ENCODE assay signal across 10 cellular contexts in the genomic region with DNA sequence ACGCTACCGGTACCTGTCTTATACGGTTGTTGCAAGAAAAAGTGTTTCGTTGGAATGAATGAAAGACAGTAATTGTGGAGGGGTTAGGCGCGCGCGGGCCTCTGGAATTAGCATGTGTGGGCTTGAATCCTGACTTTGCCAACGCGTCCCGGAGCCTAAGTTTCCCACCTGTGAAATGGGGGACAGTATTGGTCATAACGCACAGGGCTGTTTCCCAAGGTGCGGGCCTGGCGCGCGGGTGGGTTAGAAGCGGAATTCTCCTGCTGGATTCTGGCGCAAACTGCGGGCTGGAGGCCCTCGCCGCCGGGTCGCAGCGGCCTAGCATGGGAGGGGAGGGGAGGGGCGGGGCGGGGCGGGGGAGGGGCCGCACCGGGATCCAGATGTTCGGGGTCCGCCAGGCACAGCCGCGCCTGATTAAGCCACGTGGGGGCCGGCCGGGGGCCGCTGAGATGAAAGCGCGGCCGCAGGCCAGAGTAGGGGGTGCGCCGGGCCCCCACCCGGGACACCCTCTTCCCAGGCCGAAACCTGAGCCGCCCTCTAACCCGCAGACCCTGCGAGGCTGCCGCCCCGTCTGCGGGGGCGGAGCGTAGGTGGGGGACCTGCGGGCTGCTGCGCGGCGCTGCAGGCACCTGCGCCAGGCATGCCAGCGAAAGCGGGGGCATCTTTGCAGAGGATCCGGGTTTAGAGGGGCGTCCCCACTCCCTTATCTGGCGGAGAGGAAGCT. TPM values are rescaled to one million over a fixed set of nuclear protein-coding genes. Genes with fewer than 3 reads are reported as not detected.
DNase-seq lines count a peak whose midpoint lies in the region; ATAC-seq, FAIRE-seq and TF ChIP-seq lines count a peak whose summit lies in the region.
"Had no signal": no experiment of that assay in that cellular context is flagged by ENCODE, and none has a peak within 500 bp of the region (broad histone marks: within the 10 kb centered on the region; RNA-seq: fewer than 3 reads in every experiment).

No MANE protein-coding gene starts in this region.

- no peak for TF ChIP-seq RAD21 in Ishikawa (IDR thresholded peaks at IDR 0.05; ENCODE audit: low read depth)

- no peak for TF ChIP-seq CTCF in endothelial cell of umbilical vein (IDR thresholded peaks at IDR 0.05; ENCODE audit: extremely low read depth in 1 of 2, insufficient read depth in 1 of 2, low read depth in 1 of 2, low read length in 2 of 2)

- H3K9me1 ChIP-seq in endothelial cell of umbilical vein (replicated peaks; ENCODE audit: control insufficient read depth, extremely low read depth, insufficient read depth, low read length): no peaks in the 10 kb centered on the region

- TF ChIP-seq EP300 in Ishikawa (IDR thresholded peaks at IDR 0.05; ENCODE audit: borderline replicate concordance): no peak

- no peak for ATAC-seq in GM21390 (IDR thresholded peaks at IDR 0.05; ENCODE audit: unreplicated experiment)
- ATAC-seq in aorta (ENCODE audit: low FRiP score): no peak

- H3K4me1 ChIP-seq in endothelial cell of umbilical vein (ENCODE audit: control insufficient read depth, extremely low read depth, insufficient read depth, low read length): peaks cover 16% of the 10 kb centered on the region
- H3K4me1 ChIP-seq in aorta (ENCODE audit: control insufficient read depth in 1 of 2, insufficient read depth in 2 of 2, low read length in 2 of 2): no peaks in the 10 kb centered on the region

- no peak overlapping the region for H3K27ac ChIP-seq in endothelial cell of umbilical vein (ENCODE audit: insufficient read depth, low read depth, low read length)
- H3K27ac ChIP-seq in aorta (ENCODE audit: low read depth in 1 of 2, low read length in 2 of 2): no peak overlapping the region

- no peak for TF ChIP-seq POLR2A in endothelial cell of umbilical vein (IDR thresholded peaks at IDR 0.05; ENCODE audit: low read depth, low read length)

- no peaks in the 10 kb centered on the region for H3K36me3 ChIP-seq in endothelial cell of umbilical vein (ENCODE audit: control insufficient read depth in 2 of 2, extremely low read depth in 1 of 2, insufficient read depth in 2 of 2, low read length in 2 of 2)
- H3K36me3 ChIP-seq in aorta (ENCODE audit: control insufficient read depth in 1 of 2, insufficient read depth in 2 of 2, low read length in 1 of 2): no peaks in the 10 kb centered on the region

- H3K27me3 ChIP-seq in endothelial cell of umbilical vein (ENCODE audit: control insufficient read depth in 2 of 2, insufficient read depth in 2 of 2, low read length in 2 of 2): peaks cover 64 to 73% of the 10 kb centered on the region in 2 experiments
- no peaks in the 10 kb centered on the region for H3K27me3 ChIP-seq in aorta (ENCODE audit: control insufficient read depth in 1 of 2, insufficient read depth in 2 of 2, low read length in 1 of 2)

- CTCF ChIA-PET in endothelial cell of umbilical vein (lab: Charles Lee): interaction anchor here (1.4 kb wide), 1 partner anchor 22 kb away, joined by 4 read pairs; the partner anchor contains the start of gene REX1BD

- H3K4me3 ChIP-seq in endothelial cell of umbilical vein (replicated peaks in 1 of 3; ENCODE audit: insufficient read depth in 1 of 3, low read depth in 1 of 3, low read length in 3 of 3): no peak overlapping the region
- no peak overlapping the region for H3K4me3 ChIP-seq in aorta (ENCODE audit: low read length in 2 of 2)

- no TSS peak for BruUV-seq in endothelial cell of umbilical vein (replicated peaks; lab: Mats Ljungman, UMichigan)

- peak; percentile 52 for DNase-seq in activated T-cell treated with anti-CD3 and anti-CD28 coated beads, Interleukin-2, amount 50 U/mL, for 1 hour
- DNase-seq in activated T-cell treated with anti-CD3 and anti-CD28 coated beads for 4 hours (no peak), endothelial cell of umbilical vein (ENCODE audit: low read depth, low spot score) (no peak), retina (peak; percentile 47), hypothalamus (lab: John Stamatoyannopoulos, UW) (no peak), aorta (no peak)
- DNase-seq: activated naive CD4-positive, alpha-beta T cell treated with anti-CD3 and anti-CD28 coated beads, Interleukin-2, amount 10 ng/mL, durations not matched to agents 7 days and 5 days; midbrain had no signal

- no peak overlapping the region for H2AFZ ChIP-seq in endothelial cell of umbilical vein (ENCODE audit: low read depth, low read length)

- no peak overlapping the region for H3K4me2 ChIP-seq in endothelial cell of umbilical vein (ENCODE audit: insufficient read depth, low read length)

- 3 to 4% methylated on average over 40 to 62 of the region's 62 CpGs for WGBS in aorta, 2 donors

- H4K20me1 ChIP-seq in endothelial cell of umbilical vein (replicated peaks; ENCODE audit: control insufficient read depth, extremely low read depth, insufficient read depth, low read length): no peaks in the 10 kb centered on the region

- H3K9me3 ChIP-seq in endothelial cell of umbilical vein (replicated peaks; ENCODE audit: control insufficient read depth, insufficient read depth, low read length): no peaks in the 10 kb centered on the region
- no peaks in the 10 kb centered on the region for H3K9me3 ChIP-seq in aorta (ENCODE audit: control insufficient read depth, low read length)

- POLR2A ChIA-PET in endothelial cell of umbilical vein (lab: Charles Lee): no interaction called here

- intact Hi-C loops in endothelial cell of umbilical vein (cut with micrococcal nuclease) (no loop called here), aorta (cut with DNase I) (no loop called here)

- dilution Hi-C loops in endothelial cell of umbilical vein (cut with MboI; ENCODE audit: extremely low pct_ligation_motif_present, low sequenced_read_pairs): no loop called here

- no peaks in the 10 kb centered on the region for H3K79me2 ChIP-seq in endothelial cell of umbilical vein (ENCODE audit: control insufficient read depth, insufficient read depth, low read length)

- FAIRE-seq in endothelial cell of umbilical vein (lab: Jason Lieb, UNC): no peak

- no peak overlapping the region for H3K9ac ChIP-seq in endothelial cell of umbilical vein (replicated peaks; ENCODE audit: extremely low read depth, insufficient read depth, low read length)

RNA-seq across cellular contexts. Expression of gene TMEM59L, which starts 1.2 kb away (rescaled TPM):
- total RNA-seq in endothelial cell of umbilical vein: 0.25 and 0.97 TPM in 2 replicates
- 0.43 and 0.60 TPM in 2 replicates for polyA plus RNA-seq in endothelial cell of umbilical vein
- 0.14 and 0.25 TPM in 2 replicates for polyA plus RNA-seq in endothelial cell of umbilical vein (2011; cell fraction: cytosol; rRNA removed)
- 2.0 and 2.1 TPM in 2 replicates for polyA plus RNA-seq in endothelial cell of umbilical vein (2011; cell fraction: nucleus; rRNA removed)
- polyA plus RNA-seq in endothelial cell of umbilical vein (2012): 0.83 and 0.90 TPM in 2 replicates
- 0.27 TPM in 1 of 2 replicates, not detected in the other for polyA minus RNA-seq in endothelial cell of umbilical vein
- not detected for polyA minus RNA-seq in endothelial cell of umbilical vein (2011; cell fraction: cytosol; rRNA and poly(A)+ RNA removed)
- polyA minus RNA-seq in endothelial cell of umbilical vein (2011; cell fraction: nucleus; rRNA and poly(A)+ RNA removed): not detected in 2 replicates
- 1 to 10 TPM in 1 of 2 donors, under 1 TPM in 1; 0.97 to 8.9 TPM for total RNA-seq in aorta
- polyA plus RNA-seq in aorta: 1 to 10 TPM; 3.0 to 8.5 TPM

RNA-seq across cellular contexts. Expression of gene CRLF1, which starts 4.9 kb away (rescaled TPM):
- total RNA-seq in endothelial cell of umbilical vein (not detected in 2 replicates), aorta (10 to 100 TPM; 34.3 to 92.5 TPM)
- polyA plus RNA-seq in endothelial cell of umbilical vein (0.18 and 0.37 TPM in 2 replicates), aorta (1,000 to 10,000 TPM in 1 of 2 donors, 100 to 1,000 TPM in 1; 317 to 1,029 TPM)
- polyA plus RNA-seq in endothelial cell of umbilical vein (2011; cell fraction: cytosol; rRNA removed): 0.11 and 0.19 TPM in 2 replicates
- not detected in 2 replicates for polyA plus RNA-seq in endothelial cell of umbilical vein (2011; cell fraction: nucleus; rRNA removed)
- 1.6 and 2.4 TPM in 2 replicates for polyA plus RNA-seq in endothelial cell of umbilical vein (2012)
- 0.49 TPM in 1 of 2 replicates, not detected in the other for polyA minus RNA-seq in endothelial cell of umbilical vein
- polyA minus RNA-seq in endothelial cell of umbilical vein (2011; cell fraction: cytosol; rRNA and poly(A)+ RNA removed): not detected
- polyA minus RNA-seq in endothelial cell of umbilical vein (2011; cell fraction: nucleus; rRNA and poly(A)+ RNA removed): not detected in 2 replicates

RNA-seq across cellular contexts. Expression of gene REX1BD, which starts 22.9 kb away (rescaled TPM):
- total RNA-seq in endothelial cell of umbilical vein: 64.0 and 64.4 TPM in 2 replicates
- 90.9 and 115 TPM in 2 replicates for polyA plus RNA-seq in endothelial cell of umbilical vein
- polyA plus RNA-seq in endothelial cell of umbilical vein (2011; cell fraction: cytosol; rRNA removed): 43.9 and 61.4 TPM in 2 replicates
- polyA plus RNA-seq in endothelial cell of umbilical vein (2011; cell fraction: nucleus; rRNA removed): 123 and 146 TPM in 2 replicates
- 48.8 and 72.1 TPM in 2 replicates for polyA plus RNA-seq in endothelial cell of umbilical vein (2012)
- polyA minus RNA-seq in endothelial cell of umbilical vein: 6.2 and 12.6 TPM in 2 replicates
- 21.3 TPM for polyA minus RNA-seq in endothelial cell of umbilical vein (2011; cell fraction: cytosol; rRNA and poly(A)+ RNA removed)
- 6.5 and 10.3 TPM in 2 replicates for polyA minus RNA-seq in endothelial cell of umbilical vein (2011; cell fraction: nucleus; rRNA and poly(A)+ RNA removed)
- 10 to 100 TPM; 33.3 to 67.1 TPM for total RNA-seq in aorta
- polyA plus RNA-seq in aorta: 100 to 1,000 TPM in 1 of 2 donors, 10 to 100 TPM in 1; 22.9 to 192 TPM

RNA-seq across cellular contexts. Expression of gene KLHL26, which starts 25.3 kb away (rescaled TPM):
- 6.2 and 6.7 TPM in 2 replicates for total RNA-seq in endothelial cell of umbilical vein
- 2.4 and 2.8 TPM in 2 replicates for polyA plus RNA-seq in endothelial cell of umbilical vein
- polyA plus RNA-seq in endothelial cell of umbilical vein (2011; cell fraction: cytosol; rRNA removed): 2.5 and 2.6 TPM in 2 replicates
- 3.8 and 4.1 TPM in 2 replicates for polyA plus RNA-seq in endothelial cell of umbilical vein (2011; cell fraction: nucleus; rRNA removed)
- polyA plus RNA-seq in endothelial cell of umbilical vein (2012): 2.2 and 3.2 TPM in 2 replicates
- polyA minus RNA-seq in endothelial cell of umbilical vein: 6.3 and 11.0 TPM in 2 replicates
- polyA minus RNA-seq in endothelial cell of umbilical vein (2011; cell fraction: cytosol; rRNA and poly(A)+ RNA removed): 3.1 TPM
- polyA minus RNA-seq in endothelial cell of umbilical vein (2011; cell fraction: nucleus; rRNA and poly(A)+ RNA removed): 4.0 and 6.0 TPM in 2 replicates
- total RNA-seq in aorta: 10 to 100 TPM; 12.1 to 19.2 TPM
- polyA plus RNA-seq in aorta: 1 to 10 TPM; 1.9 to 7.1 TPM

RNA-seq across cellular contexts. Expression of gene UBA52, which starts 39.8 kb away (rescaled TPM):
- total RNA-seq in endothelial cell of umbilical vein (1,218 and 1,221 TPM in 2 replicates), aorta (100 to 1,000 TPM; 750 to 787 TPM)
- polyA plus RNA-seq in endothelial cell of umbilical vein (3,506 and 3,571 TPM in 2 replicates), aorta (1,000 to 10,000 TPM; 1,225 to 1,252 TPM)
- 2,771 and 2,866 TPM in 2 replicates for polyA plus RNA-seq in endothelial cell of umbilical vein (2011; cell fraction: cytosol; rRNA removed)
- polyA plus RNA-seq in endothelial cell of umbilical vein (2011; cell fraction: nucleus; rRNA removed): 575 and 662 TPM in 2 replicates
- 2,341 and 2,861 TPM in 2 replicates for polyA plus RNA-seq in endothelial cell of umbilical vein (2012)
- polyA minus RNA-seq in endothelial cell of umbilical vein: 1,836 and 1,951 TPM in 2 replicates
- polyA minus RNA-seq in endothelial cell of umbilical vein (2011; cell fraction: cytosol; rRNA and poly(A)+ RNA removed): 681 TPM
- 118 and 161 TPM in 2 replicates for polyA minus RNA-seq in endothelial cell of umbilical vein (2011; cell fraction: nucleus; rRNA and poly(A)+ RNA removed)

Comparison
In these comparisons a context has a peak if more than half of its experiments do, and no peak if none do; other contexts are left out.
1. DNase-seq: peak in activated T-cell treated with anti-CD3 and anti-CD28 coated beads, Interleukin-2, amount 50 U/mL, for 1 hour (single experiment) and retina (single experiment); none in activated T-cell treated with anti-CD3 and anti-CD28 coated beads for 4 hours (single experiment), endothelial cell of umbilical vein (single experiment), hypothalamus (0 of 51) and aorta (0 of 2).
2. RNA of gene CRLF1, which starts 4.9 kb away (total RNA-seq): 34.3 to 92.5 TPM in aorta; not detected in endothelial cell of umbilical vein; every median in the first group is over 10 times any median in the second.